Comparison of ENCODE assay signal across 9 cellular contexts in genomic region chr11:85682330-85683305, GRCh38. TPM values are rescaled to one million over a fixed set of nuclear protein-coding genes. Genes with fewer than 3 reads are reported as not detected.
DNase-seq lines count a peak whose midpoint lies in the region; ATAC-seq and TF ChIP-seq lines count a peak whose summit lies in the region.
"Had no signal": no experiment of that assay in that cellular context is flagged by ENCODE, and none has a peak within 500 bp of the region (broad histone marks: within the 10 kb centered on the region; RNA-seq: fewer than 3 reads in every experiment).

No MANE protein-coding gene starts in this region.

- H3K27ac ChIP-seq in neutrophil (no peak overlapping the region), stomach smooth muscle (ENCODE audit: low read length) (no peak overlapping the region)
- H3K27ac ChIP-seq: HL-60 had no signal

- peak overlapping the region; percentile 73 to 81 for H3K9ac ChIP-seq in stomach smooth muscle (ENCODE audit: low read length in 2 of 2)

- TF ChIP-seq CTCF in epithelial cell of esophagus (IDR thresholded peaks at IDR 0.05; ENCODE audit: insufficient read depth, low read depth, low read length, missing control alignments) (no peak), neutrophil (IDR thresholded peaks at IDR 0.05) (no peak), type B pancreatic cell (conservative IDR thresholded peaks at IDR 0.05) (no peak)

- H3K9me3 Mint-ChIP-seq in type B pancreatic cell = no peaks in the 10 kb centered on the region

- no peak overlapping the region for H3K4me3 Mint-ChIP-seq in type B pancreatic cell

- H3K4me1 Mint-ChIP-seq in type B pancreatic cell (ENCODE audit: unreplicated experiment) = peaks cover 6% of the 10 kb centered on the region

- DNase-seq in COR-L47 (lab: John Stamatoyannopoulos, UW) (peak; percentile 36), NCI-H1105 treated with DMSO at 0.1 percent for 48 hours (lab: John Stamatoyannopoulos, UW) (peak; percentile 79), epithelial cell of esophagus (ENCODE audit: low read depth) (peak; percentile 34), type B pancreatic cell (ENCODE audit: extremely low spot score, unreplicated experiment) (no peak)
- DNase-seq in activated CD8-positive, alpha-beta memory T cell treated with anti-CD3 and anti-CD28 coated beads for 24 hours = peak; percentile 89

- peak; percentile 67 for ATAC-seq in GM21529 (IDR thresholded peaks at IDR 0.05; ENCODE audit: unreplicated experiment)

- peaks cover 8% of the 10 kb centered on the region for H3K27me3 ChIP-seq in neutrophil
- H3K27me3 ChIP-seq in stomach smooth muscle (ENCODE audit: control insufficient read depth in 1 of 2, insufficient read depth in 2 of 2, low read length in 2 of 2) = no peaks in the 10 kb centered on the region

- H3K36me3 ChIP-seq in neutrophil (no peaks in the 10 kb centered on the region), stomach smooth muscle (ENCODE audit: control insufficient read depth in 2 of 2, insufficient read depth in 2 of 2, low read length in 2 of 2) (no peaks in the 10 kb centered on the region)

- H3K4me1 ChIP-seq in neutrophil (ENCODE audit: control insufficient read depth in 1 of 2, insufficient read depth in 1 of 2, low read depth in 1 of 2, low read length in 1 of 2) = peaks cover 10% of the 10 kb centered on the region in 2 experiments
- peaks cover 34% of the 10 kb centered on the region for H3K4me1 ChIP-seq in stomach smooth muscle (ENCODE audit: control insufficient read depth, insufficient read depth, low read length)

- H3K9me3 ChIP-seq in neutrophil (no peaks in the 10 kb centered on the region), stomach smooth muscle (ENCODE audit: control insufficient read depth in 2 of 2, low read length in 2 of 2) (no peaks in the 10 kb centered on the region)

- no peak overlapping the region for H3K27ac Mint-ChIP-seq in type B pancreatic cell

- H3K27me3 Mint-ChIP-seq in type B pancreatic cell = no peaks in the 10 kb centered on the region

- peak overlapping the region; percentile 48 for H3K4me3 ChIP-seq in epithelial cell of esophagus (ENCODE audit: low read length)
- peak overlapping the region; percentile 30 to 39 for H3K4me3 ChIP-seq in neutrophil (ENCODE audit: low read depth in 1 of 2, low read length in 1 of 2)
- H3K4me3 ChIP-seq in stomach smooth muscle (ENCODE audit: low read length in 2 of 2) = peak overlapping the region; percentile 78 to 81

- H3K36me3 Mint-ChIP-seq in type B pancreatic cell = no peaks in the 10 kb centered on the region

RNA-seq across cellular contexts. Expression of gene CCDC89, which starts 3.4 kb away (rescaled TPM):
- 0.19 and 0.77 TPM in 2 replicates for total RNA-seq in type B pancreatic cell (ENCODE audit: low replicate concordance)

RNA-seq across cellular contexts. Expression of gene CREBZF, which starts 17.7 kb away (rescaled TPM):
- 43.2 and 55.7 TPM in 2 replicates for total RNA-seq in type B pancreatic cell (ENCODE audit: low replicate concordance)

RNA-seq across cellular contexts. Expression of gene TMEM126A, which starts 34.9 kb away (rescaled TPM):
- total RNA-seq in type B pancreatic cell (ENCODE audit: low replicate concordance) = 22.7 and 25.6 TPM in 2 replicates

RNA-seq across cellular contexts. Expression of gene TMEM126B, which starts 54.2 kb away (rescaled TPM):
- 31.2 and 46.7 TPM in 2 replicates for total RNA-seq in type B pancreatic cell (ENCODE audit: low replicate concordance)

RNA-seq across cellular contexts. Expression of gene DLG2, which starts 55.5 kb away (rescaled TPM):
- 2.3 and 5.9 TPM in 2 replicates for total RNA-seq in type B pancreatic cell (ENCODE audit: low replicate concordance)
